Comparison of ENCODE assay signal across 18 cellular contexts in the genomic region with DNA sequence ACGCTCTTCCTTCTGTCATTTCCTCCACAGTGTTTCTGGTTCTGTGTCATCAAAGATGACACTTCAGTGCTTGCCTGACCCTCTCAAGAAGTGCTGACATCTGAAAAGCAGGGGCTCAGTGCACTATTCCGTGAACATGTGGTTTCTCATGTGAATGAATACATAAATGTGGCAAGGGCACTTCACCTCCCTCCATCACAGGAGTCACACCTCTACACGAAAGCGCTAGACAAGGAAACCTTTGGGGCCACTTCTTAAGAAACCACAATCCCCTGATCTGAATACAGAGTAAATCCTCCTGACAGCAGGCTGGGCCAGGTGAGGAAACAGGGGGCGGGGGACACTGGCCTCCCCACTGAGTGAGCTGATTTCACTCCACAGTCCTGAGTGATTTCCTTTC.
A peak's percentile ranks its signal among the peaks of the same experiment; 100 is the strongest.
DNase-seq lines count a peak whose midpoint lies in the region; ATAC-seq, FAIRE-seq and TF ChIP-seq lines count a peak whose summit lies in the region.
"Had no signal": no experiment of that assay in that cellular context is flagged by ENCODE, and none has a peak within 500 bp of the region (broad histone marks: within the 10 kb centered on the region; RNA-seq: fewer than 3 reads in every experiment).

No MANE protein-coding gene starts in this region.

- ATAC-seq in GM18502 (IDR thresholded peaks at IDR 0.05; ENCODE audit: poor library complexity, unreplicated experiment) (peak; percentile 52), GM19025 (IDR thresholded peaks at IDR 0.05; ENCODE audit: low read depth, unreplicated experiment) (peak; percentile 61), HG02981 (IDR thresholded peaks at IDR 0.05; ENCODE audit: unreplicated experiment) (peak; percentile 77), GM12878 (peak; percentile 92), pancreas (no peak)
- ATAC-seq: gastroesophageal sphincter, left lobe of liver had no signal

- H3K36me3 ChIP-seq in GM12878 (ENCODE audit: control insufficient read depth in 2 of 2, insufficient read depth in 2 of 2, low read length in 1 of 2) (no peaks in the 10 kb centered on the region), HAP-1 (replicated peaks) (no peaks in the 10 kb centered on the region), pancreas (no peaks in the 10 kb centered on the region)
- H3K36me3 ChIP-seq: gastroesophageal sphincter, suprapubic skin had no signal

- peak; percentile 43 for DNase-seq in GM12878 (ENCODE audit: low read depth, low spot score)
- no peak for DNase-seq in HAP-1 (ENCODE audit: low spot score in 2 of 2)
- DNase-seq in GM12892 (ENCODE audit: insufficient read length): no peak
- no peak for DNase-seq in pancreas
- DNase-seq: activated effector memory CD4-positive, alpha-beta T cell treated with anti-CD3 and anti-CD28 coated beads, Interleukin-2, amount 50 U/mL, for 16 hours; dermis blood vessel endothelial cell; DMS 273 treated with DMSO at 0.1 percent for 48 hours; IMR-90; NCI-H2081; nucleus accumbens; PC-9; T1000 had no signal

- 2% methylated on average over 5 of the region's 5 CpGs for WGBS in GM12878 (ENCODE audit: insufficient coverage, insufficient replicate concordance, low lambda C conversion rate, missing lambda C conversion rate)
- 84 to 87% methylated on average over 5 of the region's 5 CpGs for WGBS in pancreas, 2 donors

- in situ Hi-C loops in GM12878 (cut with MboI) (no loop called here), HAP-1 (cut with MboI; ENCODE audit: low sequenced_read_pairs) (no loop called here)

- peak; percentile 55 to 71; a peak in 3 of 4 replicates for TF ChIP-seq EP300 in GM12878 (IDR thresholded peaks at IDR 0.05; ENCODE audit: borderline replicate concordance in 1 of 2, control insufficient read depth in 1 of 2, low read depth in 2 of 2, low read length in 2 of 2)

- CTCF ChIA-PET in GM12878 (lab: Yijun Ruan, JAX): interaction anchor here (0.6 kb wide), 1 partner anchor 60 kb away, joined by 3 read pairs; no protein-coding TSS in a partner anchor

- no peak for TF ChIP-seq RAD21 in GM12878 (IDR thresholded peaks at IDR 0.05; ENCODE audit: insufficient read depth, low read depth, low read length)

- H3K9ac ChIP-seq in GM12878 (ENCODE audit: control insufficient read depth, insufficient read depth, low read length): no peak overlapping the region

- intact Hi-C loops in GM12878 (cut with micrococcal nuclease; ENCODE audit: unreplicated experiment) (no loop called here), pancreas (cut with DNase I) (no loop called here)

- TF ChIP-seq CTCF in GM12878 (IDR thresholded peaks at IDR 0.05 in 2 of 3, conservative IDR thresholded peaks at IDR 0.05 in 1 of 3; ENCODE audit: control insufficient read depth in 2 of 3, extremely low read depth in 1 of 3, insufficient read depth in 1 of 3, low read depth in 3 of 3, low read length in 3 of 3): no peak
- no peak for TF ChIP-seq CTCF in pancreas (IDR thresholded peaks at IDR 0.05)

- no peak overlapping the region for H3K27ac ChIP-seq in GM12878 (ENCODE audit: control insufficient read depth, insufficient read depth)
- H3K27ac ChIP-seq in pancreas: no peak overlapping the region
- H3K27ac ChIP-seq: gastroesophageal sphincter, PC-9, suprapubic skin had no signal

- H3K79me2 ChIP-seq in GM12878 (ENCODE audit: control insufficient read depth, insufficient read depth, low read length): no peaks in the 10 kb centered on the region

- H3K9me3 ChIP-seq in GM12878 (replicated peaks; ENCODE audit: control insufficient read depth, insufficient read depth, low read length) (no peaks in the 10 kb centered on the region), HAP-1 (no peaks in the 10 kb centered on the region), pancreas (no peaks in the 10 kb centered on the region)
- H3K9me3 ChIP-seq: gastroesophageal sphincter, suprapubic skin had no signal

- H4K20me1 ChIP-seq in GM12878 (ENCODE audit: control insufficient read depth, insufficient read depth): peaks cover 4% of the 10 kb centered on the region; the same call in 1 of the 2 replicates

- no peak overlapping the region for H2AFZ ChIP-seq in GM12878 (ENCODE audit: control insufficient read depth, low read depth, low read length)
- H2AFZ ChIP-seq: PC-9 had no signal

- RAD21 ChIA-PET in GM12878 (lab: Charles Lee; ENCODE audit: unreplicated experiment): no interaction called here

- no peak overlapping the region for H3K4me2 ChIP-seq in GM12878 (ENCODE audit: control insufficient read depth, insufficient read depth)
- H3K4me2 ChIP-seq: PC-9 had no signal

- FAIRE-seq in GM12878 (lab: Jason Lieb, UNC): no peak
- FAIRE-seq in GM12892 (lab: Jason Lieb, UNC): no peak
- FAIRE-seq in pancreas (lab: Jason Lieb, UNC): no peak

- no peaks in the 10 kb centered on the region; a peak in 2 of 4 replicates for H3K27me3 ChIP-seq in GM12878 (replicated peaks in 1 of 2; ENCODE audit: control insufficient read depth in 2 of 2, insufficient read depth in 2 of 2, low read length in 1 of 2)
- H3K27me3 ChIP-seq in HAP-1 (ENCODE audit: low read depth): no peaks in the 10 kb centered on the region
- H3K27me3 ChIP-seq in pancreas: no peaks in the 10 kb centered on the region
- H3K27me3 ChIP-seq: gastroesophageal sphincter, suprapubic skin had no signal

- SMC1A ChIA-PET in GM12878 (lab: Charles Lee; ENCODE audit: uncharacterized antibody, unreplicated experiment): no interaction called here

- H3K4me1 ChIP-seq in GM12878 (ENCODE audit: control insufficient read depth, insufficient read depth, low read length) (no peaks in the 10 kb centered on the region; the same call in 1 of the 2 replicates), HAP-1 (no peaks in the 10 kb centered on the region), pancreas (no peaks in the 10 kb centered on the region)
- H3K4me1 ChIP-seq: gastroesophageal sphincter, suprapubic skin had no signal

- no peak overlapping the region for H3K4me3 ChIP-seq in GM12878
- no peak overlapping the region for H3K4me3 ChIP-seq in HAP-1
- no peak overlapping the region for H3K4me3 ChIP-seq in pancreas
- H3K4me3 ChIP-seq: gastroesophageal sphincter, PC-9, suprapubic skin had no signal

- no TSS peak for BruUV-seq in GM12878 (replicated peaks; lab: Mats Ljungman, UMichigan)

- TF ChIP-seq POLR2A in GM12878 (IDR thresholded peaks at IDR 0.05; ENCODE audit: low read depth, low read length) (no peak), GM12892 (IDR thresholded peaks at IDR 0.05; ENCODE audit: low read depth, low read length) (no peak)

- POLR2A ChIA-PET in GM12878 (lab: Charles Lee): no interaction called here

TF ChIP-seq in GM12878, 131 proteins besides CTCF, POLR2A, EP300 and RAD21 (continues in another document):
- TF ChIP-seq MXI1 (IDR thresholded peaks at IDR 0.05; ENCODE audit: low read depth, low read length) (no peak), BHLHE40 (IDR thresholded peaks at IDR 0.05; ENCODE audit: borderline replicate concordance in 1 of 2, low read depth in 2 of 2, low read length in 1 of 2) (peak; percentile 76 to 85; a peak in 3 of 4 replicates), SMC3 (IDR thresholded peaks at IDR 0.05; ENCODE audit: borderline replicate concordance, low read length) (no peak)
- TF ChIP-seq, protein P1, sequence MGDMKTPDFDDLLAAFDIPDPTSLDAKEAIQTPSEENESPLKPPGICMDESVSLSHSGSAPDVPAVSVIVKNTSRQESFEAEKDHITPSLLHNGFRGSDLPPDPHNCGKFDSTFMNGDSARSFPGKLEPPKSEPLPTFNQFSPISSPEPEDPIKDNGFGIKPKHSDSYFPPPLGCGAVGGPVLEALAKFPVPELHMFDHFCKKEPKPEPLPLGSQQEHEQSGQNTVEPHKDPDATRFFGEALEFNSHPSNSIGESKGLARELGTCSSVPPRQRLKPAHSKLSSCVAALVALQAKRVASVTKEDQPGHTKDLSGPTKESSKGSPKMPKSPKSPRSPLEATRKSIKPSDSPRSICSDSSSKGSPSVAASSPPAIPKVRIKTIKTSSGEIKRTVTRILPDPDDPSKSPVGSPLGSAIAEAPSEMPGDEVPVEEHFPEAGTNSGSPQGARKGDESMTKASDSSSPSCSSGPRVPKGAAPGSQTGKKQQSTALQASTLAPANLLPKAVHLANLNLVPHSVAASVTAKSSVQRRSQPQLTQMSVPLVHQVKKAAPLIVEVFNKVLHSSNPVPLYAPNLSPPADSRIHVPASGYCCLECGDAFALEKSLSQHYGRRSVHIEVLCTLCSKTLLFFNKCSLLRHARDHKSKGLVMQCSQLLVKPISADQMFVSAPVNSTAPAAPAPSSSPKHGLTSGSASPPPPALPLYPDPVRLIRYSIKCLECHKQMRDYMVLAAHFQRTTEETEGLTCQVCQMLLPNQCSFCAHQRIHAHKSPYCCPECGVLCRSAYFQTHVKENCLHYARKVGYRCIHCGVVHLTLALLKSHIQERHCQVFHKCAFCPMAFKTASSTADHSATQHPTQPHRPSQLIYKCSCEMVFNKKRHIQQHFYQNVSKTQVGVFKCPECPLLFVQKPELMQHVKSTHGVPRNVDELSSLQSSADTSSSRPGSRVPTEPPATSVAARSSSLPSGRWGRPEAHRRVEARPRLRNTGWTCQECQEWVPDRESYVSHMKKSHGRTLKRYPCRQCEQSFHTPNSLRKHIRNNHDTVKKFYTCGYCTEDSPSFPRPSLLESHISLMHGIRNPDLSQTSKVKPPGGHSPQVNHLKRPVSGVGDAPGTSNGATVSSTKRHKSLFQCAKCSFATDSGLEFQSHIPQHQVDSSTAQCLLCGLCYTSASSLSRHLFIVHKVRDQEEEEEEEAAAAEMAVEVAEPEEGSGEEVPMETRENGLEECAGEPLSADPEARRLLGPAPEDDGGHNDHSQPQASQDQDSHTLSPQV (IDR thresholded peaks at IDR 0.05): no peak

Comparison
In these comparisons a context has a peak if more than half of its experiments do, and no peak if none do; other contexts are left out.
1. ATAC-seq: peak in GM18502 (single experiment), GM19025 (single experiment), HG02981 (single experiment) and GM12878 (single experiment); none in pancreas (0 of 4).